7 cellular contexts compared by ENCODE assay signal in the genomic region with DNA sequence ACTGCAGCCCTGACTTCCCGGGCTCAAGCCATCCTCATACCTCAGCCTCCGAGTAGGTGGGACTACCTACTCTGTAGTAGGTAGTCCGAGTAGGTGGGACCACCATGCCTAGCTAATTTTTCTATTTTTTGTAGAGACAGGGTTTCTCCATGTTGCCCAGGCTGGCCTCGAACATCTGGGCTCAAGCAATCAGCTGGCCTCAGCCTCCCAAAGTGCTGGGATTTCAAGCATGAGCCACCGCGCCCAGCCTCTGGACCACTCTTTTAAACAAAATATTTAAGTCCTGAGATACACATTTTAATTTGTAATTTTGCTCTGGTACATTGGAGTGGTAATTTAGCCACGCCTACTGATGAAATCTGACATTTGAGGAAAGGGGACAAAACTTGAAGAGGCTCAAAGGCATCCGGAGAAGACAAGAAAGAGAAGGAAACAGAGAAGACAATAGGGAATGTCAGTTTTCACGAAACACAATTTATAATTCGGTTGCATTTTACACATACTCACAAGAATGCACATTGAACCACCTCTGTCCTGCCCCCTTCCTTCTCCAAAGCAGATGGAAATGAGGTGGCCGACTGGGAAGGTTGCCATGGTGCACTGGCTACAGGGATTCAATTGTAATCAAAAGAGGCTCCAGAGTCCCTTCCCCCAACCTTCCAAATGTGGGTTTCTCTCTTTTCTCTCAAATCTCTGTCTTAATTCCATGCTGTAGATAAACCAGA. TPM values are rescaled to one million over a fixed set of nuclear protein-coding genes. Genes with fewer than 3 reads are reported as not detected.
DNase-seq lines count a peak whose midpoint lies in the region; ATAC-seq and TF ChIP-seq lines count a peak whose summit lies in the region.

No MANE protein-coding gene starts in this region.

- TF ChIP-seq POLR2A in stomach (IDR thresholded peaks at IDR 0.05): no peak

- TF ChIP-seq EP300 in stomach (IDR thresholded peaks at IDR 0.05): no peak

- H3K27ac ChIP-seq in heart right ventricle: peak overlapping the region in 4 of 10 donors; percentile 7 to 54 (median 37)
- peak overlapping the region; percentile 33 for H3K27ac ChIP-seq in skeletal muscle tissue (ENCODE audit: low read depth, low read length)
- H3K27ac ChIP-seq in stomach: peak overlapping the region in 2 of 5 donors; percentile 4 to 25

- intact Hi-C loops in heart right ventricle (cut with DNase I): no loop called here
- intact Hi-C loops in stomach (cut with DNase I; ENCODE audit: low total_unique reads): no loop called here

- ATAC-seq in SK-N-SH treated with all-trans-retinoic acid at 6 μM for 48 hours (peak; percentile 73), heart right ventricle (peak in 2 of 8 donors; percentile 50 to 61), HG03097 (IDR thresholded peaks at IDR 0.05; ENCODE audit: low FRiP score, unreplicated experiment) (no peak)

- WGBS in heart right ventricle, 2 donors: 66 to 67% methylated on average over 11 of the region's 11 CpGs
- 61 to 70% (median 68%) methylated on average over 11 of the region's 11 CpGs for WGBS in stomach, 5 donors

- H3K9ac ChIP-seq in skeletal muscle tissue (ENCODE audit: low read depth in 1 of 3, low read length in 3 of 3): no peak overlapping the region

- H3K27me3 ChIP-seq in heart right ventricle (no peaks in the 10 kb centered on the region), skeletal muscle tissue (ENCODE audit: control insufficient read depth in 3 of 3, insufficient read depth in 3 of 3, low read length in 3 of 3) (no peaks in the 10 kb centered on the region), stomach (no peaks in the 10 kb centered on the region)

- no peak for TF ChIP-seq CTCF in heart right ventricle (IDR thresholded peaks at IDR 0.05)
- TF ChIP-seq CTCF in stomach (IDR thresholded peaks at IDR 0.05): no peak

- DNase-seq in LHCN-M2 (ENCODE audit: low read depth) (peak; percentile 84), heart right ventricle (peak; percentile 48 to 73), stomach (no peak), OCI-M2 (lab: John Stamatoyannopoulos, UW; ENCODE audit: unreplicated experiment) (no peak)

- no peak overlapping the region for H3K4me3 ChIP-seq in heart right ventricle
- no peak overlapping the region for H3K4me3 ChIP-seq in skeletal muscle tissue (ENCODE audit: low read length in 3 of 3)
- H3K4me3 ChIP-seq in stomach: no peak overlapping the region

- no peaks in the 10 kb centered on the region for H3K9me3 ChIP-seq in heart right ventricle
- H3K9me3 ChIP-seq in skeletal muscle tissue (ENCODE audit: control insufficient read depth in 3 of 3, low read length in 3 of 3): no peaks in the 10 kb centered on the region
- H3K9me3 ChIP-seq in stomach: no peaks in the 10 kb centered on the region

- H3K4me1 ChIP-seq in heart right ventricle (peaks cover 4 to 59% (median 23%) of the 10 kb centered on the region in 9 donors), skeletal muscle tissue (ENCODE audit: control insufficient read depth in 3 of 3, insufficient read depth in 3 of 3, low read length in 3 of 3) (peaks cover 7 to 14% (median 10%) of the 10 kb centered on the region in 3 donors), stomach (peaks cover 11 to 38% (median 20%) of the 10 kb centered on the region in 4 donors)

- no peaks in the 10 kb centered on the region for H3K36me3 ChIP-seq in heart right ventricle
- no peaks in the 10 kb centered on the region for H3K36me3 ChIP-seq in skeletal muscle tissue (ENCODE audit: control insufficient read depth in 3 of 3, insufficient read depth in 3 of 3, low read length in 3 of 3)
- H3K36me3 ChIP-seq in stomach: no peaks in the 10 kb centered on the region

TF ChIP-seq in SK-N-SH treated with all-trans-retinoic acid at 6 μM for 48 hours, 23 proteins besides CTCF, POLR2A, EP300 and RAD21:
- TF ChIP-seq CSDC2 (CRISPR knock-in tag; IDR thresholded peaks at IDR 0.05) (no peak), PPARA (CRISPR knock-in tag; IDR thresholded peaks at IDR 0.05; ENCODE audit: borderline replicate concordance) (no peak), ESRRG (CRISPR knock-in tag; IDR thresholded peaks at IDR 0.05) (no peak), GLIS3 (CRISPR knock-in tag; IDR thresholded peaks at IDR 0.05) (no peak), ZC3H10 (CRISPR knock-in tag; IDR thresholded peaks at IDR 0.05) (no peak), RARB (CRISPR knock-in tag; IDR thresholded peaks at IDR 0.05) (no peak), SNAI2 (CRISPR knock-in tag; IDR thresholded peaks at IDR 0.05) (no peak), BACH2 (CRISPR knock-in tag; IDR thresholded peaks at IDR 0.05; ENCODE audit: borderline replicate concordance) (no peak), ZFP30 (CRISPR knock-in tag; IDR thresholded peaks at IDR 0.05) (no peak), ZNF8 (CRISPR knock-in tag; IDR thresholded peaks at IDR 0.05) (no peak), TOX (CRISPR knock-in tag; IDR thresholded peaks at IDR 0.05; ENCODE audit: borderline replicate concordance) (no peak), ZNF565 (CRISPR knock-in tag; conservative IDR thresholded peaks at IDR 0.05; ENCODE audit: low read depth) (no peak), ZFP3 (CRISPR knock-in tag; IDR thresholded peaks at IDR 0.05) (no peak), ISL1 (CRISPR knock-in tag; IDR thresholded peaks at IDR 0.05) (no peak), OSR1 (CRISPR knock-in tag; IDR thresholded peaks at IDR 0.05) (no peak), TCF4 (CRISPR knock-in tag; IDR thresholded peaks at IDR 0.05; ENCODE audit: borderline replicate concordance) (no peak)
- TF ChIP-seq, protein P1, sequence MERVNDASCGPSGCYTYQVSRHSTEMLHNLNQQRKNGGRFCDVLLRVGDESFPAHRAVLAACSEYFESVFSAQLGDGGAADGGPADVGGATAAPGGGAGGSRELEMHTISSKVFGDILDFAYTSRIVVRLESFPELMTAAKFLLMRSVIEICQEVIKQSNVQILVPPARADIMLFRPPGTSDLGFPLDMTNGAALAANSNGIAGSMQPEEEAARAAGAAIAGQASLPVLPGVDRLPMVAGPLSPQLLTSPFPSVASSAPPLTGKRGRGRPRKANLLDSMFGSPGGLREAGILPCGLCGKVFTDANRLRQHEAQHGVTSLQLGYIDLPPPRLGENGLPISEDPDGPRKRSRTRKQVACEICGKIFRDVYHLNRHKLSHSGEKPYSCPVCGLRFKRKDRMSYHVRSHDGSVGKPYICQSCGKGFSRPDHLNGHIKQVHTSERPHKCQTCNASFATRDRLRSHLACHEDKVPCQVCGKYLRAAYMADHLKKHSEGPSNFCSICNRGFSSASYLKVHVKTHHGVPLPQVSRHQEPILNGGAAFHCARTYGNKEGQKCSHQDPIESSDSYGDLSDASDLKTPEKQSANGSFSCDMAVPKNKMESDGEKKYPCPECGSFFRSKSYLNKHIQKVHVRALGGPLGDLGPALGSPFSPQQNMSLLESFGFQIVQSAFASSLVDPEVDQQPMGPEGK (CRISPR knock-in tag; IDR thresholded peaks at IDR 0.05; ENCODE audit: borderline replicate concordance): no peak
- TF ChIP-seq, protein P2, sequence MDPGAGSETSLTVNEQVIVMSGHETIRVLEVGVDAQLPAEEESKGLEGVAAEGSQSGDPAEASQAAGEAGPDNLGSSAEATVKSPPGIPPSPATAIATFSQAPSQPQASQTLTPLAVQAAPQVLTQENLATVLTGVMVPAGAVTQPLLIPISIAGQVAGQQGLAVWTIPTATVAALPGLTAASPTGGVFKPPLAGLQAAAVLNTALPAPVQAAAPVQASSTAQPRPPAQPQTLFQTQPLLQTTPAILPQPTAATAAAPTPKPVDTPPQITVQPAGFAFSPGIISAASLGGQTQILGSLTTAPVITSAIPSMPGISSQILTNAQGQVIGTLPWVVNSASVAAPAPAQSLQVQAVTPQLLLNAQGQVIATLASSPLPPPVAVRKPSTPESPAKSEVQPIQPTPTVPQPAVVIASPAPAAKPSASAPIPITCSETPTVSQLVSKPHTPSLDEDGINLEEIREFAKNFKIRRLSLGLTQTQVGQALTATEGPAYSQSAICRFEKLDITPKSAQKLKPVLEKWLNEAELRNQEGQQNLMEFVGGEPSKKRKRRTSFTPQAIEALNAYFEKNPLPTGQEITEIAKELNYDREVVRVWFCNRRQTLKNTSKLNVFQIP (CRISPR knock-in tag; IDR thresholded peaks at IDR 0.05; ENCODE audit: borderline replicate concordance, low read depth): no peak
- TF ChIP-seq, protein P3, sequence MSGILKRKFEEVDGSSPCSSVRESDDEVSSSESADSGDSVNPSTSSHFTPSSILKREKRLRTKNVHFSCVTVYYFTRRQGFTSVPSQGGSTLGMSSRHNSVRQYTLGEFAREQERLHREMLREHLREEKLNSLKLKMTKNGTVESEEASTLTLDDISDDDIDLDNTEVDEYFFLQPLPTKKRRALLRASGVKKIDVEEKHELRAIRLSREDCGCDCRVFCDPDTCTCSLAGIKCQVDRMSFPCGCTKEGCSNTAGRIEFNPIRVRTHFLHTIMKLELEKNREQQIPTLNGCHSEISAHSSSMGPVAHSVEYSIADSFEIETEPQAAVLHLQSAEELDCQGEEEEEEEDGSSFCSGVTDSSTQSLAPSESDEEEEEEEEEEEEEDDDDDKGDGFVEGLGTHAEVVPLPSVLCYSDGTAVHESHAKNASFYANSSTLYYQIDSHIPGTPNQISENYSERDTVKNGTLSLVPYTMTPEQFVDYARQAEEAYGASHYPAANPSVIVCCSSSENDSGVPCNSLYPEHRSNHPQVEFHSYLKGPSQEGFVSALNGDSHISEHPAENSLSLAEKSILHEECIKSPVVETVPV (CRISPR knock-in tag; IDR thresholded peaks at IDR 0.05): no peak

RNA-seq across cellular contexts. Expression of a gene that starts 9.7 kb away (rescaled TPM):
- total RNA-seq in LHCN-M2 (2014; rRNA removed) (953 and 1,210 TPM in 2 replicates), heart right ventricle (100 to 1,000 TPM in 8 of 10 donors, 10 to 100 TPM in 2; 93.9 to 258 (median 134) TPM), skeletal muscle tissue (942 TPM), stomach (100 to 1,000 TPM in 4 of 5 donors, 10 to 100 TPM in 1; 82.2 to 279 (median 156) TPM)
- 1,516 TPM for polyA plus RNA-seq in LHCN-M2 (2012)
- polyA plus RNA-seq in heart right ventricle (100 to 1,000 TPM in 1 of 2 donors, 10 to 100 TPM in 1; 45.2 to 287 TPM), stomach (100 to 1,000 TPM in 1 of 3 donors, 10 to 100 TPM in 2; 64.5 to 104 (median 89.7) TPM)

Comparison
In these comparisons a context has a peak if more than half of its experiments do, and no peak if none do; other contexts are left out.
1. DNase-seq: peak in LHCN-M2 (single experiment) and heart right ventricle (2 of 2); none in stomach (single experiment) and OCI-M2 (single experiment).